In genomic region chr20:53699085-53699717, GRCh38 we compare ENCODE assay signal across 27 cellular contexts.
"Had no signal": no experiment of that assay in that cellular context is flagged by ENCODE, and none has a peak within 500 bp of the region (broad histone marks: within the 10 kb centered on the region; RNA-seq: fewer than 3 reads in every experiment).

No MANE protein-coding gene starts in this region.

- ATAC-seq: activated CD4-positive, alpha-beta T cell treated with anti-CD3 and anti-CD28 coated beads for 36 hours; effector memory CD8-positive, alpha-beta T cell; esophagus mucosa had no signal

- DNase-seq: activated B cell treated with CpG ODN at 0.5 μM for 24 hours; activated CD4-positive, alpha-beta T cell treated with anti-CD3 and anti-CD28 coated beads for 36 hours; activated CD4-positive, alpha-beta T cell treated with anti-CD3 and anti-CD28 coated beads, Interleukin-2, amount 50 U/mL, for 4 hours; activated CD8-positive, alpha-beta memory T cell treated with anti-CD3 and anti-CD28 coated beads for 24 hours; activated CD8-positive, alpha-beta memory T cell treated with anti-CD3 and anti-CD28 coated beads, Interleukin-2, amount 50 U/mL, for 4 hours; activated effector memory CD4-positive, alpha-beta T cell treated with Interleukin-2 at 50 U/mL for 16 hours; activated naive CD4-positive, alpha-beta T cell treated with anti-CD3 and anti-CD28 coated beads for 36 hours; activated T-cell treated with anti-CD3 and anti-CD28 coated beads, Interleukin-2, amount 50 U/mL, for 24 hours; dorsolateral prefrontal cortex; effector memory CD8-positive, alpha-beta T cell; foreskin melanocyte; glutamatergic neuron; retina; spleen; stimulated activated CD4-positive, alpha-beta T cell treated with anti-CD3 and anti-CD28 coated beads, Interleukin-4, amount 100 ng/mL, for 1 hour; stimulated activated naive CD4-positive, alpha-beta T cell; T-helper 1 cell; T1000; upper lobe of left lung had no signal

- H3K27me3 ChIP-seq: breast epithelium, dorsolateral prefrontal cortex, hepatocyte, spleen, upper lobe of left lung had no signal

- H2AFZ ChIP-seq: hepatocyte had no signal

- H3K4me1 Mint-ChIP-seq: neural crest cell had no signal

- H3K27me3 Mint-ChIP-seq: activated B cell treated with CpG ODN at 0.5 μM for 24 hours; activated CD4-positive, alpha-beta T cell treated with anti-CD3 and anti-CD28 coated beads for 36 hours; activated T-cell treated with anti-CD3 and anti-CD28 coated beads, Interleukin-2, amount 50 U/mL, for 24 hours; central memory CD8-positive, alpha-beta T cell; effector memory CD8-positive, alpha-beta T cell; memory B cell had no signal

- FAIRE-seq: colon, endothelial cell of umbilical vein had no signal

- H3K36me3 Mint-ChIP-seq: memory B cell had no signal

- H3K27ac Mint-ChIP-seq: activated B cell treated with CpG ODN at 0.5 μM for 24 hours; activated CD4-positive, alpha-beta T cell treated with anti-CD3 and anti-CD28 coated beads for 36 hours; activated naive CD4-positive, alpha-beta T cell treated with anti-CD3 and anti-CD28 coated beads for 36 hours; activated T-cell treated with anti-CD3 and anti-CD28 coated beads, Interleukin-2, amount 50 U/mL, for 24 hours; memory B cell had no signal

- H3K4me3 ChIP-seq: breast epithelium, dorsolateral prefrontal cortex, hepatocyte, spleen, upper lobe of left lung had no signal

- H3K36me3 ChIP-seq: breast epithelium, spleen, upper lobe of left lung had no signal

- H3K4me3 Mint-ChIP-seq: activated B cell treated with CpG ODN at 0.5 μM for 24 hours; activated CD4-positive, alpha-beta T cell treated with anti-CD3 and anti-CD28 coated beads for 36 hours; activated naive CD4-positive, alpha-beta T cell treated with anti-CD3 and anti-CD28 coated beads for 36 hours; activated T-cell treated with anti-CD3 and anti-CD28 coated beads, Interleukin-2, amount 50 U/mL, for 24 hours; central memory CD8-positive, alpha-beta T cell; effector memory CD8-positive, alpha-beta T cell; memory B cell; neural crest cell had no signal

- H3K79me2 ChIP-seq: hepatocyte had no signal

- H3K4me2 ChIP-seq: hepatocyte had no signal

- H3K27ac ChIP-seq: breast epithelium, dorsolateral prefrontal cortex, hepatocyte, upper lobe of left lung had no signal

- H3K9me3 ChIP-seq: breast epithelium, spleen, upper lobe of left lung had no signal

- H3K4me1 ChIP-seq: breast epithelium, upper lobe of left lung had no signal

- H3K9me3 Mint-ChIP-seq: activated B cell treated with CpG ODN at 0.5 μM for 24 hours; activated naive CD4-positive, alpha-beta T cell treated with anti-CD3 and anti-CD28 coated beads for 36 hours; activated T-cell treated with anti-CD3 and anti-CD28 coated beads, Interleukin-2, amount 50 U/mL, for 24 hours; central memory CD8-positive, alpha-beta T cell; effector memory CD8-positive, alpha-beta T cell; memory B cell; neural crest cell had no signal
